1 cellular context compared by ENCODE assay signal in the genomic region with DNA sequence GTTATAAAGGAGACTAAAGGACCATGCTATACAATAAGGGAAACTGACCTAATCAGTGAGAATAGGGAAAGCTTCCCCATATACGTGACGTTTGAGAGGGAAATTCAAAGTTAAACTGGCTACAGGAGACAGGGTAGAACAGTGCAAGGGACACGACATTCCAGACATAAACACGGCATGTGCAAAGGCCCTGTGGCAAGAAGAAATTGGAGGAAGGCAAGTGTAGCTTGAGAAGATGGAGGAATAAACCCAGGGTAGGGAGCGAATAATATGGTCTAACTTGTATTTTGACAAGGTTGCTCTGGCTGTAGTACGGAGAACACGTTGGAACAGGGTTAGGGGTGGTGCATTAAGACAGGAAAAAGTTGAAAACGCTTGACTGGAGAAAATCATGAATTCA.
TF ChIP-seq lines count a peak whose summit lies in the region.

No MANE protein-coding gene starts in this region.

TF ChIP-seq in IMR-90, 13 proteins besides CTCF, POLR2A, EP300 and RAD21:
- TF ChIP-seq RFX5 (IDR thresholded peaks at IDR 0.05; ENCODE audit: low read depth, low read length) (no peak), USF2 (IDR thresholded peaks at IDR 0.05; ENCODE audit: low read depth, low read length) (no peak), MXI1 (IDR thresholded peaks at IDR 0.05; ENCODE audit: borderline replicate concordance, low read depth, low read length) (no peak), NFE2L2 (IDR thresholded peaks at IDR 0.05; ENCODE audit: low read depth, low read length) (no peak), CHD1 (IDR thresholded peaks at IDR 0.05; ENCODE audit: low read depth, low read length) (no peak), MAZ (IDR thresholded peaks at IDR 0.05; ENCODE audit: borderline replicate concordance, low read depth, low read length) (no peak), CEBPB (IDR thresholded peaks at IDR 0.05; ENCODE audit: low read depth, low read length) (no peak), BHLHE40 (IDR thresholded peaks at IDR 0.05; ENCODE audit: low read depth, low read length) (no peak), MAFK (IDR thresholded peaks at IDR 0.05; ENCODE audit: low read depth, low read length) (no peak), RCOR1 (IDR thresholded peaks at IDR 0.05; ENCODE audit: insufficient replicate concordance, low read length) (no peak), FOS (IDR thresholded peaks at IDR 0.05; ENCODE audit: low read depth, low read length) (no peak), SMC3 (IDR thresholded peaks at IDR 0.05; ENCODE audit: low read depth, low read length) (no peak)
- TF ChIP-seq, protein P1, sequence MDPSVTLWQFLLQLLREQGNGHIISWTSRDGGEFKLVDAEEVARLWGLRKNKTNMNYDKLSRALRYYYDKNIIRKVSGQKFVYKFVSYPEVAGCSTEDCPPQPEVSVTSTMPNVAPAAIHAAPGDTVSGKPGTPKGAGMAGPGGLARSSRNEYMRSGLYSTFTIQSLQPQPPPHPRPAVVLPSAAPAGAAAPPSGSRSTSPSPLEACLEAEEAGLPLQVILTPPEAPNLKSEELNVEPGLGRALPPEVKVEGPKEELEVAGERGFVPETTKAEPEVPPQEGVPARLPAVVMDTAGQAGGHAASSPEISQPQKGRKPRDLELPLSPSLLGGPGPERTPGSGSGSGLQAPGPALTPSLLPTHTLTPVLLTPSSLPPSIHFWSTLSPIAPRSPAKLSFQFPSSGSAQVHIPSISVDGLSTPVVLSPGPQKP (IDR thresholded peaks at IDR 0.05; ENCODE audit: borderline replicate concordance, low read depth, low read length): no peak
